In genomic region chr17:69733171-69734014, GRCh38 we compare ENCODE assay signal across 9 cellular contexts.
DNase-seq lines count a peak whose midpoint lies in the region; ATAC-seq lines count a peak whose summit lies in the region.
"Had no signal": no experiment of that assay in that cellular context is flagged by ENCODE, and none has a peak within 500 bp of the region (broad histone marks: within the 10 kb centered on the region; RNA-seq: fewer than 3 reads in every experiment).

No MANE protein-coding gene starts in this region.

- no peaks in the 10 kb centered on the region for H3K4me1 ChIP-seq in effector memory CD4-positive, alpha-beta T cell (ENCODE audit: control insufficient read depth, insufficient read depth, low read length, poor library complexity, severe bottlenecking)
- H3K4me1 ChIP-seq: spleen had no signal

- H3K9me3 ChIP-seq in effector memory CD4-positive, alpha-beta T cell (ENCODE audit: control insufficient read depth, low read length) = no peaks in the 10 kb centered on the region

- peak; percentile 83 for DNase-seq in EL
- peak; percentile 93 for DNase-seq in NCI-H82 (lab: John Stamatoyannopoulos, UW)
- peak; percentile 9 for DNase-seq in pons (ENCODE audit: low spot score)
- no peak for DNase-seq in H7
- no peak for DNase-seq in effector memory CD4-positive, alpha-beta T cell
- DNase-seq in NCI-H1694 (lab: John Stamatoyannopoulos, UW) = no peak
- no peak for DNase-seq in NCI-H1694 treated with DMSO at 0.1 percent for 48 hours (lab: John Stamatoyannopoulos, UW)
- DNase-seq: spleen had no signal

- no peaks in the 10 kb centered on the region for H3K27me3 ChIP-seq in H7 (ENCODE audit: control insufficient read depth, insufficient read depth, low read length)
- no peaks in the 10 kb centered on the region for H3K27me3 ChIP-seq in effector memory CD4-positive, alpha-beta T cell (replicated peaks; ENCODE audit: control insufficient read depth, insufficient read depth, low read length, poor library complexity, severe bottlenecking)
- H3K27me3 ChIP-seq: spleen had no signal

- H3K36me3 ChIP-seq in H7 (replicated peaks; ENCODE audit: control insufficient read depth, insufficient read depth, low read length) = no peaks in the 10 kb centered on the region
- H3K36me3 ChIP-seq in effector memory CD4-positive, alpha-beta T cell (ENCODE audit: control insufficient read depth, insufficient read depth, low read length) = no peaks in the 10 kb centered on the region
- H3K36me3 ChIP-seq: spleen had no signal

- H3K4me3 ChIP-seq in H7 (ENCODE audit: insufficient read depth, low read depth, low read length) = no peak overlapping the region
- H3K4me3 ChIP-seq in effector memory CD4-positive, alpha-beta T cell (ENCODE audit: insufficient read depth, low read depth, low read length, poor library complexity, severe bottlenecking) = no peak overlapping the region
- H3K4me3 ChIP-seq: spleen had no signal

- H3K27ac ChIP-seq in effector memory CD4-positive, alpha-beta T cell (ENCODE audit: insufficient read depth, low read length, poor library complexity, severe bottlenecking) = no peak overlapping the region
- H3K27ac ChIP-seq: spleen had no signal

- ATAC-seq in esophagus mucosa = peak; percentile 99

Comparison
In these comparisons a context has a peak if more than half of its experiments do, and no peak if none do; other contexts are left out.
1. DNase-seq: peak in EL (single experiment), NCI-H82 (single experiment) and pons (single experiment); none in H7 (single experiment), effector memory CD4-positive, alpha-beta T cell (0 of 3), NCI-H1694 (single experiment) and NCI-H1694 treated with DMSO at 0.1 percent for 48 hours (single experiment).